8 cellular contexts compared by ENCODE assay signal in genomic region chrX:118839334-118839958, GRCh38. TPM values are rescaled to one million over a fixed set of nuclear protein-coding genes. Genes with fewer than 3 reads are reported as not detected.
DNase-seq lines count a peak whose midpoint lies in the region; ATAC-seq and TF ChIP-seq lines count a peak whose summit lies in the region.

No MANE protein-coding gene starts in this region.

- intact Hi-C loops in activated naive CD4-positive, alpha-beta T cell treated with anti-CD3 and anti-CD28 coated beads for 36 hours (cut with micrococcal nuclease): no loop called here

- TF ChIP-seq CTCF in GM12873 (IDR thresholded peaks at IDR 0.05; ENCODE audit: insufficient read depth, low read depth, low read length, missing control alignments) (peak; percentile 62), RWPE1 (conservative IDR thresholded peaks at IDR 0.05; ENCODE audit: low read depth) (peak; percentile 66), neutrophil (IDR thresholded peaks at IDR 0.05) (peak; percentile 52)

- no peaks in the 10 kb centered on the region for H3K36me3 Mint-ChIP-seq in activated naive CD4-positive, alpha-beta T cell treated with anti-CD3 and anti-CD28 coated beads for 36 hours (ENCODE audit: low read depth)

- peak overlapping the region; percentile 42 for H3K4me3 Mint-ChIP-seq in activated naive CD4-positive, alpha-beta T cell treated with anti-CD3 and anti-CD28 coated beads for 36 hours

- no peaks in the 10 kb centered on the region for H3K9me3 ChIP-seq in neutrophil

- DNase-seq in RWPE1 (ENCODE audit: low spot score) (peak; percentile 26), glomerular visceral epithelial cell (ENCODE audit: extremely low spot score) (peak; percentile 45), substantia nigra (lab: John Stamatoyannopoulos, UW) (peak; percentile 9 to 91 (median 79))
- DNase-seq in activated naive CD4-positive, alpha-beta T cell treated with anti-CD3 and anti-CD28 coated beads for 36 hours: peak; percentile 80

- no peaks in the 10 kb centered on the region for H3K9me3 Mint-ChIP-seq in activated naive CD4-positive, alpha-beta T cell treated with anti-CD3 and anti-CD28 coated beads for 36 hours

- H3K27ac ChIP-seq in RWPE1: no peak overlapping the region
- no peak overlapping the region for H3K27ac ChIP-seq in neutrophil
- H3K27ac ChIP-seq in substantia nigra (ENCODE audit: low read depth, low read length, poor library complexity, severe bottlenecking): no peak overlapping the region

- POLR2A ChIA-PET in RWPE1 (lab: Yijun Ruan, JAX; ENCODE audit: low non-redundant PET): no interaction called here

- H3K27me3 Mint-ChIP-seq in activated naive CD4-positive, alpha-beta T cell treated with anti-CD3 and anti-CD28 coated beads for 36 hours (ENCODE audit: low read depth): peaks cover 9% of the 10 kb centered on the region

- CTCF ChIA-PET in RWPE1 (lab: Yijun Ruan, JAX): interaction anchor here (0.6 to 1.2 kb wide), 8 partner anchors 13 to 245 kb away, joined by 3 to 8 read pairs (median 3); no protein-coding TSS in a partner anchor
- CTCF ChIA-PET in activated naive CD4-positive, alpha-beta T cell treated with anti-CD3 and anti-CD28 coated beads for 36 hours (lab: Charles Lee): interaction anchor here (0.5 to 2.0 kb wide), 13 partner anchors 8 to 246 kb away, joined by 3 to 9 read pairs (median 3); no protein-coding TSS in a partner anchor

- H3K27me3 ChIP-seq in neutrophil: peaks cover 25% of the 10 kb centered on the region

- no peaks in the 10 kb centered on the region for H3K4me1 Mint-ChIP-seq in activated naive CD4-positive, alpha-beta T cell treated with anti-CD3 and anti-CD28 coated beads for 36 hours (ENCODE audit: low read depth)

- ATAC-seq in HG03432 (IDR thresholded peaks at IDR 0.05; ENCODE audit: unreplicated experiment) (peak; percentile 85), GM21360 (IDR thresholded peaks at IDR 0.05; ENCODE audit: unreplicated experiment) (no peak)

- H3K4me1 ChIP-seq in neutrophil (ENCODE audit: control insufficient read depth in 1 of 2, insufficient read depth in 1 of 2, low read depth in 1 of 2, low read length in 1 of 2): peaks cover 0 to 7% of the 10 kb centered on the region in 2 experiments

- no peak overlapping the region for H3K27ac Mint-ChIP-seq in activated naive CD4-positive, alpha-beta T cell treated with anti-CD3 and anti-CD28 coated beads for 36 hours

- H3K4me3 ChIP-seq in neutrophil (ENCODE audit: low read depth in 1 of 2, low read length in 1 of 2): peak overlapping the region; percentile 42 to 52

- H3K36me3 ChIP-seq in neutrophil: no peaks in the 10 kb centered on the region

RNA-seq across cellular contexts. Expression of gene ZCCHC12, which starts 15.8 kb away (rescaled TPM):
- under 1 TPM; 0.14 to 0.25 TPM for total RNA-seq in activated naive CD4-positive, alpha-beta T cell treated with anti-CD3 and anti-CD28 coated beads for 36 hours

Comparison
In these comparisons a context has a peak if more than half of its experiments do, and no peak if none do; other contexts are left out.
1. DNase-seq: peak in every context shown above with its lines; median percentile 80 in activated naive CD4-positive, alpha-beta T cell treated with anti-CD3 and anti-CD28 coated beads for 36 hours; 79 in substantia nigra; 45 in glomerular visceral epithelial cell; 26 in RWPE1.